In genomic region chr2:178084273-178084672, GRCh38 we compare ENCODE assay signal across 29 cellular contexts.
"Had no signal": no experiment of that assay in that cellular context is flagged by ENCODE, and none has a peak within 500 bp of the region (broad histone marks: within the 10 kb centered on the region; RNA-seq: fewer than 3 reads in every experiment).

No MANE protein-coding gene starts in this region.

- H3K4me3 Mint-ChIP-seq: activated naive CD8-positive, alpha-beta T cell; brain; mesothelial cell of epicardium; naive B cell; nephron progenitor cell; T-helper 1 cell treated with Interleukin-12 subunit alpha and Interleukin-12 subunit beta and Interleukin-4 antibody, amounts not matched to agents 30 μg/mL and 1 μg/mL, for 36 hours had no signal

- H3K27me3 ChIP-seq: adrenal gland, ascending aorta, esophagus squamous epithelium, neutrophil, ovary, spleen, transverse colon had no signal

- H3K4me1 Mint-ChIP-seq: brain, mesothelial cell of epicardium, naive B cell had no signal

- H3K9me3 Mint-ChIP-seq: T-helper 1 cell treated with Interleukin-12 subunit alpha and Interleukin-12 subunit beta and Interleukin-4 antibody, amounts not matched to agents 30 μg/mL and 1 μg/mL, for 36 hours had no signal

- H3K4me1 ChIP-seq: adrenal gland, ascending aorta, esophagus squamous epithelium, prostate gland, spleen had no signal

- H3K36me3 Mint-ChIP-seq: brain, mesothelial cell of epicardium, naive B cell had no signal

- DNase-seq: activated CD4-positive, alpha-beta T cell treated with anti-CD3 and anti-CD28 coated beads for 4 hours; activated CD4-positive, alpha-beta T cell treated with anti-CD3 and anti-CD28 coated beads, Interleukin-2, amount 50 U/mL, for 4 hours; activated effector memory CD4-positive, alpha-beta T cell treated with Interleukin-2 at 50 U/mL for 16 hours; activated naive CD4-positive, alpha-beta T cell treated with Interleukin-2 at 50 U/mL for 16 hours; activated T-cell treated with anti-CD3 and anti-CD28 coated beads for 4 hours; adrenal gland; caudate nucleus; esophagus squamous epithelium; head of caudate nucleus; hippocampal formation; kidney; left colon; naive B cell; nephron progenitor cell; ovary; spleen; stimulated activated naive CD4-positive, alpha-beta T cell; SW 1271; T-helper 9 cell; transverse colon had no signal

- H3K36me3 ChIP-seq: adrenal gland, ascending aorta, esophagus squamous epithelium, neutrophil, ovary, prostate gland, spleen, transverse colon had no signal

- H3K27ac Mint-ChIP-seq: activated naive CD8-positive, alpha-beta T cell; brain; mesothelial cell of epicardium; naive B cell; nephron progenitor cell; T-helper 1 cell treated with Interleukin-12 subunit alpha and Interleukin-12 subunit beta and Interleukin-4 antibody, amounts not matched to agents 30 μg/mL and 1 μg/mL, for 36 hours had no signal

- ATAC-seq: left colon had no signal

- H3K27ac ChIP-seq: adrenal gland, ascending aorta, epithelial cell of prostate, esophagus squamous epithelium, neutrophil, ovary, prostate gland, spleen, transverse colon, VCaP had no signal

- H3K9me3 ChIP-seq: adrenal gland, ascending aorta, esophagus squamous epithelium, neutrophil, ovary, prostate gland, transverse colon had no signal

- H3K4me3 ChIP-seq: adrenal gland, ascending aorta, esophagus squamous epithelium, ovary, prostate gland, spleen, transverse colon had no signal
